8 cellular contexts compared by ENCODE assay signal in the genomic region with DNA sequence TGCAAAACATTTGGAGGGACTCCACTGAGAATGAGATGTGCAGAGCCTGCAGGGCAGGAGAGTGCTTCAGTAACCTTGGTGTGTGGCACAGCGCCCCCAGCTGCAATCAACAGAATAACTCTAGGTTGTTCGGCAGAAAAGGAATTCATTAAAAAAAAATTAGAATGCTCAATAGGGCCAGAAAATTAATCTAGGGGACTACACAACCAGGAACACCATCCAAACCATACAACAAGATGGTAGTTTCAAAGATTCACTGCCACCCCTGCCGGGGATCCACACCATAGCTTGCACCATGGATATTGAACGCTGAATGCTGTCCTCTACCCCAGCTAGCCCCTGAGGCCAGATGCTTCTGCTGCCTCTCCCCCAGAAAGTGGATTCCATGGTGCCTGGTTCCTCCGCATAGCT. TPM values are rescaled to one million over a fixed set of nuclear protein-coding genes. Genes with fewer than 3 reads are reported as not detected.
A peak's percentile ranks its signal among the peaks of the same experiment; 100 is the strongest.
DNase-seq lines count a peak whose midpoint lies in the region; ATAC-seq, FAIRE-seq and TF ChIP-seq lines count a peak whose summit lies in the region.

No MANE protein-coding gene starts in this region.

- H3K36me3 ChIP-seq in A673 (ENCODE audit: insufficient read depth, low read length, poor library complexity, severe bottlenecking) (no peaks in the 10 kb centered on the region), SJCRH30 (peaks cover 17% of the 10 kb centered on the region), endothelial cell of umbilical vein (ENCODE audit: control insufficient read depth in 2 of 2, extremely low read depth in 1 of 2, insufficient read depth in 2 of 2, low read length in 2 of 2) (peaks cover 0 to 2% of the 10 kb centered on the region in 2 experiments), osteoblast (ENCODE audit: insufficient read depth, low read length) (peaks cover 12% of the 10 kb centered on the region)

- DNase-seq in A673 (ENCODE audit: low spot score) (peak; percentile 65), GM10266 (ENCODE audit: extremely low spot score) (peak; percentile 30), SJCRH30 (peak; percentile 33 to 45), endothelial cell of umbilical vein (ENCODE audit: low read depth, low spot score) (peak; percentile 17), osteoblast (ENCODE audit: insufficient read length, low spot score, missing footprints) (no peak), medulla oblongata (ENCODE audit: extremely low spot score) (no peak)

- H3K27me3 ChIP-seq in A673 (replicated peaks; ENCODE audit: insufficient read depth, low read depth, low read length, poor library complexity) (no peaks in the 10 kb centered on the region), SJCRH30 (no peaks in the 10 kb centered on the region), endothelial cell of umbilical vein (ENCODE audit: control insufficient read depth in 2 of 2, insufficient read depth in 2 of 2, low read length in 2 of 2) (peaks cover 0 to 2% of the 10 kb centered on the region in 2 experiments), osteoblast (ENCODE audit: insufficient read depth, low read length) (no peaks in the 10 kb centered on the region)

- H3K4me2 ChIP-seq in endothelial cell of umbilical vein (ENCODE audit: insufficient read depth, low read length) (no peak overlapping the region), osteoblast (ENCODE audit: insufficient read depth, low read length) (no peak overlapping the region)

- H3K27ac ChIP-seq in A673 (ENCODE audit: low read depth, low read length, poor library complexity, severe bottlenecking), result no peak overlapping the region
- H3K27ac ChIP-seq in SJCRH30, result no peak overlapping the region; the same call in 1 of the 2 replicates
- H3K27ac ChIP-seq in endothelial cell of umbilical vein (ENCODE audit: insufficient read depth, low read depth, low read length), result no peak overlapping the region
- no peak overlapping the region for H3K27ac ChIP-seq in osteoblast (ENCODE audit: low read depth, low read length)

- no peaks in the 10 kb centered on the region for H4K20me1 ChIP-seq in endothelial cell of umbilical vein (replicated peaks; ENCODE audit: control insufficient read depth, extremely low read depth, insufficient read depth, low read length)
- H4K20me1 ChIP-seq in osteoblast (ENCODE audit: insufficient read depth, low read length), result no peaks in the 10 kb centered on the region

- peak; percentile 95 for TF ChIP-seq CTCF in A673 (conservative IDR thresholded peaks at IDR 0.05; ENCODE audit: low read depth, low read length)
- TF ChIP-seq CTCF in GM10266 (IDR thresholded peaks at IDR 0.05; ENCODE audit: control insufficient read depth, insufficient read depth, low read depth, missing control alignments), result peak; percentile 61
- TF ChIP-seq CTCF in endothelial cell of umbilical vein (IDR thresholded peaks at IDR 0.05; ENCODE audit: extremely low read depth in 1 of 2, insufficient read depth in 1 of 2, low read depth in 1 of 2, low read length in 2 of 2), result peak; percentile 77 to 88
- TF ChIP-seq CTCF in osteoblast (IDR thresholded peaks at IDR 0.05; ENCODE audit: extremely low read depth, low read depth, low read length), result peak; percentile 92

- H3K79me2 ChIP-seq in endothelial cell of umbilical vein (ENCODE audit: control insufficient read depth, insufficient read depth, low read length), result no peaks in the 10 kb centered on the region
- peaks cover 11% of the 10 kb centered on the region for H3K79me2 ChIP-seq in osteoblast (ENCODE audit: insufficient read depth, low read length)

- POLR2A ChIA-PET in A673 (lab: Charles Lee; ENCODE audit: low non-redundant PET), result no interaction called here
- POLR2A ChIA-PET in endothelial cell of umbilical vein (lab: Charles Lee), result no interaction called here

- no peaks in the 10 kb centered on the region for H3K9me1 ChIP-seq in endothelial cell of umbilical vein (replicated peaks; ENCODE audit: control insufficient read depth, extremely low read depth, insufficient read depth, low read length)

- dilution Hi-C loops in endothelial cell of umbilical vein (cut with MboI; ENCODE audit: extremely low pct_ligation_motif_present, low sequenced_read_pairs), result no loop called here

- CTCF ChIA-PET in A673 (lab: Charles Lee) (interaction anchor here (0.6 to 2.3 kb wide), 3 partner anchors 22 to 349 kb away, joined by 3 to 6 read pairs (median 3); no protein-coding TSS in a partner anchor), endothelial cell of umbilical vein (lab: Charles Lee) (interaction anchor here (0.9 to 5.7 kb wide), 29 partner anchors 9 to 781 kb away, joined by 3 to 129 read pairs (median 5); no protein-coding TSS in a partner anchor)

- H3K4me3 ChIP-seq in A673 (ENCODE audit: low read depth, low read length, poor library complexity, severe bottlenecking), result no peak overlapping the region
- no peak overlapping the region for H3K4me3 ChIP-seq in SJCRH30
- no peak overlapping the region for H3K4me3 ChIP-seq in endothelial cell of umbilical vein (replicated peaks in 1 of 3; ENCODE audit: insufficient read depth in 1 of 3, low read depth in 1 of 3, low read length in 3 of 3)
- no peak overlapping the region for H3K4me3 ChIP-seq in osteoblast (ENCODE audit: insufficient read depth, low read length)

- H2AFZ ChIP-seq in endothelial cell of umbilical vein (ENCODE audit: low read depth, low read length) (no peak overlapping the region), osteoblast (ENCODE audit: low read length) (no peak overlapping the region)

- H3K9ac ChIP-seq in endothelial cell of umbilical vein (replicated peaks; ENCODE audit: extremely low read depth, insufficient read depth, low read length), result no peak overlapping the region

- ATAC-seq in HG03159 (IDR thresholded peaks at IDR 0.05; ENCODE audit: unreplicated experiment) (peak; percentile 51), GM19452 (IDR thresholded peaks at IDR 0.05; ENCODE audit: unreplicated experiment) (no peak)

- intact Hi-C loops in A673 (cut with micrococcal nuclease; ENCODE audit: unreplicated experiment) (loop anchor here (1.0 kb wide), 1 partner anchor 213 kb away; no protein-coding TSS in a partner anchor), endothelial cell of umbilical vein (cut with micrococcal nuclease) (no loop called here)

- no peaks in the 10 kb centered on the region for H3K9me3 ChIP-seq in A673 (ENCODE audit: low read depth, low read length, poor library complexity, severe bottlenecking)
- H3K9me3 ChIP-seq in SJCRH30 (replicated peaks), result no peaks in the 10 kb centered on the region; the same call in 1 of the 2 replicates
- no peaks in the 10 kb centered on the region for H3K9me3 ChIP-seq in endothelial cell of umbilical vein (replicated peaks; ENCODE audit: control insufficient read depth, insufficient read depth, low read length)
- H3K9me3 ChIP-seq in osteoblast (ENCODE audit: low read depth, low read length), result no peaks in the 10 kb centered on the region

- BruUV-seq in A673 (replicated peaks; lab: Mats Ljungman, UMichigan) (no TSS peak), endothelial cell of umbilical vein (replicated peaks; lab: Mats Ljungman, UMichigan) (no TSS peak)

- H3K4me1 ChIP-seq in A673 (ENCODE audit: insufficient read depth, low read length, poor library complexity, severe bottlenecking) (peaks cover 27% of the 10 kb centered on the region), SJCRH30 (peaks cover 41% of the 10 kb centered on the region), endothelial cell of umbilical vein (ENCODE audit: control insufficient read depth, extremely low read depth, insufficient read depth, low read length) (peaks cover 6% of the 10 kb centered on the region), osteoblast (ENCODE audit: insufficient read depth, low read length) (peaks cover 24% of the 10 kb centered on the region)

- no peak for TF ChIP-seq POLR2A in endothelial cell of umbilical vein (IDR thresholded peaks at IDR 0.05; ENCODE audit: low read depth, low read length)

- FAIRE-seq in endothelial cell of umbilical vein (lab: Jason Lieb, UNC), result peak; percentile 77

TF ChIP-seq in endothelial cell of umbilical vein, 7 proteins besides CTCF, POLR2A, EP300 and RAD21:
- TF ChIP-seq FOS (IDR thresholded peaks at IDR 0.05; ENCODE audit: borderline replicate concordance, insufficient read depth, low read length) (no peak), MYC (IDR thresholded peaks at IDR 0.05; ENCODE audit: low read depth, low read length) (no peak), EZH2 (IDR thresholded peaks at IDR 0.05; ENCODE audit: borderline replicate concordance, low read depth, low read length, severe bottlenecking) (no peak), GATA2 (IDR thresholded peaks at IDR 0.05; ENCODE audit: insufficient read depth, insufficient read length, low read depth, low read length) (no peak), POLR2AphosphoS5 (IDR thresholded peaks at IDR 0.05; ENCODE audit: insufficient read depth, low read depth, low read length) (no peak), JUN (IDR thresholded peaks at IDR 0.05; ENCODE audit: borderline replicate concordance, insufficient read depth, insufficient read length, low read depth) (no peak), MAX (IDR thresholded peaks at IDR 0.05; ENCODE audit: insufficient read depth, insufficient read length) (no peak)

RNA-seq across cellular contexts. Expression of gene THUMPD2, which starts 50.1 kb away (rescaled TPM):
- 14.1 and 14.8 TPM in 2 replicates for total RNA-seq in A673 (2021)
- 21.0 and 24.9 TPM in 2 replicates for total RNA-seq in SJCRH30 (2014; rRNA removed; shearing (Covaris generic))
- 8.2 and 8.9 TPM in 2 replicates for total RNA-seq in endothelial cell of umbilical vein
- polyA plus RNA-seq in endothelial cell of umbilical vein, result 3.5 and 4.3 TPM in 2 replicates
- polyA plus RNA-seq in endothelial cell of umbilical vein (2011; cell fraction: cytosol; rRNA removed), result 6.1 TPM in 2 replicates
- polyA plus RNA-seq in endothelial cell of umbilical vein (2011; cell fraction: nucleus; rRNA removed), result 22.7 and 24.2 TPM in 2 replicates
- polyA plus RNA-seq in endothelial cell of umbilical vein (2012), result 6.8 and 7.9 TPM in 2 replicates
- polyA minus RNA-seq in endothelial cell of umbilical vein, result 7.6 and 8.6 TPM in 2 replicates
- polyA minus RNA-seq in endothelial cell of umbilical vein (2011; cell fraction: cytosol; rRNA and poly(A)+ RNA removed), result 5.1 TPM
- 17.6 and 27.2 TPM in 2 replicates for polyA minus RNA-seq in endothelial cell of umbilical vein (2011; cell fraction: nucleus; rRNA and poly(A)+ RNA removed)
- 8.0 and 12.1 TPM in 2 replicates for total RNA-seq in osteoblast

Comparison
In these comparisons a context has a peak if more than half of its experiments do, and no peak if none do; other contexts are left out.
1. DNase-seq: peak in A673 (single experiment), GM10266 (single experiment), SJCRH30 (2 of 2) and endothelial cell of umbilical vein (single experiment); none in osteoblast (single experiment) and medulla oblongata (single experiment).
2. Peak in every context shown above with its lines, with median percentiles within 50 percentile points of each other: CTCF ChIP-seq.